Comparison of ENCODE assay signal across 9 cellular contexts in the genomic region with DNA sequence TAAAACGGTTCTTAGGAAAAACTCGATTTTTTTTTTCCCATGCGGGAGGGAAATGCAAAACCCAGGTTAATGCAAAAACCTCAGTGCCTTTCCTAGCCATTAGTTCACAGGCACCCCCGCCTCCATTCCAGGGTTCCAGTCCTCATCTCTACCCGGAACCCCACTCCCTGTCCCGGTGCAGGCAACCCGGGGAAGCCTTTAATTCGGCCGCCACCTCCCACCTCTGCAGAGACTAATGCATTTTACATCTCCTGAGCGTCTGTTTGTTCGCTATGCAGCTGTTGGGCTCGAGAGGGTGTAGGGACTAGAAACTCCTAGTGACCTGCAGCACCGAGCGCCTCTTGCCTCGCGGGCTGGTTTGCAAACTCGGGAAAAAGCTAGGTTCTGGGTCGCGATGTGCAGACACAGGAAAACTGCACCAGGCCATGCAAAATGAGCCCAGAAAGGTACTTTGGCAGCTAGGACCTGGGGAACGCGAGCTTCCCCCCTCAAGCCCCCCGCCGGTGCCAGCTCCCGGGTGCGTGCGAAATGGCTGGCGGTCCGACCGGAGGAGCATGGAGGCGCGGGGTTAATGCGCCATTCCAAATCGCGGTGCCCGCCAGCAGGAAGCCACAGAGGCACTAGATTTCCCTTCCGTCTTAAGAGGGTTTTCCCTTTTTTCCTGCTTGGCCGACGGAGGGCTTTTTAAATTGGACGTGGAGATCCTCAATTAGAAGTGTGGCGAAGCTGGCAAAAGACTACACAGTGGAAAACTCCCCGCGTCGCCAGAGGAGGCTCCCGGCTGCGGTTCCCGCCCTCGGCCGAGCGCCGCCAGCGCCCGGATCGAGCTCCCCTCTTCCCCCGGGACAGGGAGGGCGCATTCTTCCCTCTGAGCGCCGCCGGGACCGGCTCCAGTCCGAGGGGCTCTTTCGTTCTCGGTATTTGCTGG. TPM values are rescaled to one million over a fixed set of nuclear protein-coding genes. Genes with fewer than 3 reads are reported as not detected.
DNase-seq lines count a peak whose midpoint lies in the region; ATAC-seq and TF ChIP-seq lines count a peak whose summit lies in the region.
"Had no signal": no experiment of that assay in that cellular context is flagged by ENCODE, and none has a peak within 500 bp of the region (broad histone marks: within the 10 kb centered on the region; RNA-seq: fewer than 3 reads in every experiment).

No MANE protein-coding gene starts in this region.

- no peak for TF ChIP-seq EP300 in SK-N-SH (IDR thresholded peaks at IDR 0.05; ENCODE audit: borderline replicate concordance in 1 of 2, low read depth in 1 of 2, low read length in 1 of 2)

- H3K9me2 ChIP-seq in SK-N-SH (no peaks in the 10 kb centered on the region), Karpas-422 (replicated peaks; ENCODE audit: insufficient read depth, low read length) (no peaks in the 10 kb centered on the region), PC-9 (ENCODE audit: insufficient read depth) (no peaks in the 10 kb centered on the region)

- peak overlapping the region; percentile 56 for H2AFZ ChIP-seq in SK-N-SH (ENCODE audit: low read depth)
- H2AFZ ChIP-seq in Karpas-422 (ENCODE audit: low read length), result no peak overlapping the region
- no peak overlapping the region for H2AFZ ChIP-seq in PC-9

- TF ChIP-seq RAD21 in SK-N-SH (IDR thresholded peaks at IDR 0.05; ENCODE audit: low read length), result no peak

- no peaks in the 10 kb centered on the region; the same call in 1 of the 2 replicates for H4K20me1 ChIP-seq in SK-N-SH (ENCODE audit: insufficient read depth)
- H4K20me1 ChIP-seq in Karpas-422 (ENCODE audit: insufficient read depth, low read depth, low read length), result no peaks in the 10 kb centered on the region
- H4K20me1 ChIP-seq in PC-9 (ENCODE audit: insufficient read depth), result no peaks in the 10 kb centered on the region

- H3K9me3 Mint-ChIP-seq in progenitor cell of endocrine pancreas (ENCODE audit: low read depth), result no peaks in the 10 kb centered on the region

- peak overlapping the region; percentile 63 for H3K4me3 Mint-ChIP-seq in progenitor cell of endocrine pancreas (ENCODE audit: low read depth)

- no TSS peak for BruUV-seq in PC-9 (replicated peaks; lab: Mats Ljungman, UMichigan)

- DNase-seq in ELF-1 (ENCODE audit: low read depth, low spot score) (peak; percentile 67), SK-N-SH (peak; percentile 45), foreskin fibroblast (peak; percentile 23 to 71), progenitor cell of endocrine pancreas (ENCODE audit: low spot score, unreplicated experiment) (no peak), Karpas-422 (no peak), PC-9 (no peak), NCI-H128 (lab: John Stamatoyannopoulos, UW; ENCODE audit: unreplicated experiment) (no peak)

- POLR2A ChIA-PET in SK-N-SH (lab: Yijun Ruan, JAX), result no interaction called here
- POLR2A ChIA-PET in PC-9 (lab: Charles Lee; ENCODE audit: unreplicated experiment), result no interaction called here

- H3K36me3 Mint-ChIP-seq in progenitor cell of endocrine pancreas (ENCODE audit: insufficient read depth), result no peaks in the 10 kb centered on the region

- peaks cover 2 to 38% of the 10 kb centered on the region in 2 experiments; a peak in 3 of 4 replicates for H3K4me1 ChIP-seq in SK-N-SH (ENCODE audit: control insufficient read depth in 1 of 2, insufficient read depth in 2 of 2, low read depth in 1 of 2, low read length in 1 of 2)
- H3K4me1 ChIP-seq in Karpas-422 (ENCODE audit: low read length), result peaks cover 4% of the 10 kb centered on the region; the same call in 1 of the 2 replicates
- no peaks in the 10 kb centered on the region for H3K4me1 ChIP-seq in PC-9 (replicated peaks; ENCODE audit: insufficient read depth)

- peaks cover 12% of the 10 kb centered on the region for H3K4me1 Mint-ChIP-seq in progenitor cell of endocrine pancreas (ENCODE audit: low read depth)

- H3K79me2 ChIP-seq in SK-N-SH (ENCODE audit: insufficient read depth) (peaks cover 99% of the 10 kb centered on the region), Karpas-422 (ENCODE audit: low read length) (no peaks in the 10 kb centered on the region), PC-9 (ENCODE audit: low read depth) (no peaks in the 10 kb centered on the region)

- no peaks in the 10 kb centered on the region for H3K27me3 ChIP-seq in SK-N-SH (ENCODE audit: insufficient read depth)
- no peaks in the 10 kb centered on the region for H3K27me3 ChIP-seq in Karpas-422 (ENCODE audit: low read length)
- peaks cover 16% of the 10 kb centered on the region; the same call in 1 of the 2 replicates for H3K27me3 ChIP-seq in PC-9 (ENCODE audit: insufficient read depth, low read depth)

- TF ChIP-seq CTCF in SK-N-SH (IDR thresholded peaks at IDR 0.05) (no peak), foreskin fibroblast (IDR thresholded peaks at IDR 0.05; ENCODE audit: low read depth, low read length) (no peak), progenitor cell of endocrine pancreas (IDR thresholded peaks at IDR 0.05; ENCODE audit: unreplicated experiment) (no peak), PC-9 (conservative IDR thresholded peaks at IDR 0.05) (no peak)

- H3K27ac Mint-ChIP-seq in progenitor cell of endocrine pancreas, result peak overlapping the region; percentile 3

- no peak for ATAC-seq in HG03439 (IDR thresholded peaks at IDR 0.05; ENCODE audit: unreplicated experiment)

- H3K27ac ChIP-seq in SK-N-SH (ENCODE audit: low read depth in 2 of 2, low read length in 1 of 2) (peak overlapping the region in 1 of 2 experiments; percentile 87; a peak in 2 of 4 replicates), Karpas-422 (ENCODE audit: low read length) (no peak overlapping the region), PC-9 (no peak overlapping the region)
- H3K27ac ChIP-seq: adrenal gland had no signal

- H3K4me2 ChIP-seq in SK-N-SH (peak overlapping the region; percentile 98), Karpas-422 (ENCODE audit: low read depth, low read length, poor library complexity, severe bottlenecking) (no peak overlapping the region), PC-9 (no peak overlapping the region)

- no peaks in the 10 kb centered on the region for H3K9me3 ChIP-seq in SK-N-SH
- no peaks in the 10 kb centered on the region for H3K9me3 ChIP-seq in Karpas-422 (ENCODE audit: low read length)
- H3K9me3 ChIP-seq in PC-9 (ENCODE audit: insufficient read depth, low read depth), result no peaks in the 10 kb centered on the region
- H3K9me3 ChIP-seq: adrenal gland had no signal

- H3K4me3 ChIP-seq in SK-N-SH (ENCODE audit: low read depth in 2 of 2, low read length in 1 of 2), result peak overlapping the region; percentile 54 to 86
- H3K4me3 ChIP-seq in foreskin fibroblast (ENCODE audit: low read depth in 1 of 2, low read length in 2 of 2), result peak overlapping the region; percentile 47 to 86
- H3K4me3 ChIP-seq in Karpas-422 (ENCODE audit: low read length), result no peak overlapping the region
- no peak overlapping the region for H3K4me3 ChIP-seq in PC-9

- peaks cover 0 to 4% of the 10 kb centered on the region in 2 experiments for H3K36me3 ChIP-seq in SK-N-SH (replicated peaks in 1 of 2; ENCODE audit: control insufficient read depth in 1 of 2, insufficient read depth in 2 of 2, low read length in 1 of 2)
- no peaks in the 10 kb centered on the region for H3K36me3 ChIP-seq in Karpas-422 (ENCODE audit: insufficient read depth, low read length)
- H3K36me3 ChIP-seq in PC-9 (ENCODE audit: low read depth), result no peaks in the 10 kb centered on the region
- H3K36me3 ChIP-seq: adrenal gland had no signal

- intact Hi-C loops in PC-9 (cut with micrococcal nuclease; ENCODE audit: unreplicated experiment), result loop anchor here (1.0 kb wide), 2 partner anchors 357 to 423 kb away; no protein-coding TSS in a partner anchor

- H3K27me3 Mint-ChIP-seq in progenitor cell of endocrine pancreas, result peaks cover 88% of the 10 kb centered on the region

- 25% methylated on average over 31 of the region's 62 CpGs for WGBS in SK-N-SH (ENCODE audit: low lambda C conversion rate)

- peak overlapping the region; percentile 95 for H3K9ac ChIP-seq in SK-N-SH
- no peak overlapping the region for H3K9ac ChIP-seq in Karpas-422 (ENCODE audit: low read length)

- CTCF ChIA-PET in SK-N-SH (lab: Yijun Ruan, JAX) (interaction anchor here (0.8 to 1.5 kb wide), 10 partner anchors 9 to 423 kb away, joined by 3 to 7 read pairs (median 4); no protein-coding TSS in a partner anchor), PC-9 (lab: Charles Lee) (no interaction called here)

- H3F3A ChIP-seq in SK-N-SH (replicated peaks; ENCODE audit: insufficient read depth) (peaks cover 30% of the 10 kb centered on the region), PC-9 (ENCODE audit: insufficient read depth, low read depth) (no peaks in the 10 kb centered on the region)

TF ChIP-seq in SK-N-SH, 30 proteins besides CTCF, POLR2A, EP300 and RAD21:
- TF ChIP-seq SIN3A (IDR thresholded peaks at IDR 0.05; ENCODE audit: borderline replicate concordance, low read depth, low read length) (0 out of 2 replicates have a peak, but pooled peaks have one; percentile 19), TEAD4 (IDR thresholded peaks at IDR 0.05; ENCODE audit: borderline replicate concordance, insufficient read depth) (no peak), GATA2 (CRISPR knock-in tag; IDR thresholded peaks at IDR 0.05) (no peak), YY1 (IDR thresholded peaks at IDR 0.05; ENCODE audit: low read depth) (peak; percentile 39; the same call in 1 of the 2 replicates)
TF ChIP-seq in SK-N-SH: peak in this region for 2.

RNA-seq across cellular contexts. Expression of gene GDNF, which starts 3.4 kb away (rescaled TPM):
- 8.4 and 9.0 TPM in 2 replicates for polyA plus RNA-seq in SK-N-SH (2012; rRNA removed)
- polyA plus RNA-seq in SK-N-SH (2012; cell fraction: cytosol; rRNA removed), result 8.8 and 9.4 TPM in 2 replicates
- 15.7 and 17.8 TPM in 2 replicates for polyA plus RNA-seq in SK-N-SH (2012; cell fraction: nucleus; rRNA removed)
- total RNA-seq in progenitor cell of endocrine pancreas (0.47 and 0.57 TPM in 2 replicates), PC-9 (2021) (0.38 and 0.85 TPM in 2 replicates)
- 0.11 TPM in 1 of 2 replicates, not detected in the other for total RNA-seq in Karpas-422 (2014; rRNA removed; shearing (Covaris generic); ENCODE audit: low replicate concordance)

Comparison
In these comparisons a context has a peak if more than half of its experiments do, and no peak if none do; other contexts are left out.
1. DNase-seq: peak in ELF-1 (single experiment), SK-N-SH (single experiment) and foreskin fibroblast (2 of 2); none in progenitor cell of endocrine pancreas (single experiment), Karpas-422 (single experiment), PC-9 (0 of 2) and NCI-H128 (single experiment).
2. H3K4me3 ChIP-seq: peak in SK-N-SH (2 of 2) and foreskin fibroblast (2 of 2); none in Karpas-422 (single experiment) and PC-9 (single experiment).